In genomic region chr21:40386301-40386911, GRCh38 we compare ENCODE assay signal across 8 cellular contexts.
DNase-seq lines count a peak whose midpoint lies in the region; ATAC-seq and TF ChIP-seq lines count a peak whose summit lies in the region.

No MANE protein-coding gene starts in this region.

- no peaks in the 10 kb centered on the region for H3K4me1 Mint-ChIP-seq in activated naive CD4-positive, alpha-beta T cell treated with anti-CD3 and anti-CD28 coated beads for 36 hours (ENCODE audit: low read depth)

- H3K4me3 Mint-ChIP-seq in activated naive CD4-positive, alpha-beta T cell treated with anti-CD3 and anti-CD28 coated beads for 36 hours = no peak overlapping the region

- no peaks in the 10 kb centered on the region for H3K9me3 Mint-ChIP-seq in activated naive CD4-positive, alpha-beta T cell treated with anti-CD3 and anti-CD28 coated beads for 36 hours

- in situ Hi-C loops in brain microvascular endothelial cell (cut with HindIII; ENCODE audit: low pct_ligation_motif_present, low sequenced_read_pairs) = no loop called here

- H3K27ac ChIP-seq in brain microvascular endothelial cell (no peak overlapping the region), substantia nigra (ENCODE audit: low read depth, low read length, poor library complexity, severe bottlenecking) (no peak overlapping the region)

- H3K36me3 ChIP-seq in brain microvascular endothelial cell (replicated peaks) = no peaks in the 10 kb centered on the region

- intact Hi-C loops in activated naive CD4-positive, alpha-beta T cell treated with anti-CD3 and anti-CD28 coated beads for 36 hours (cut with micrococcal nuclease) = loop anchor here (2.0 kb wide), 1 partner anchor 242 kb away; no protein-coding TSS in a partner anchor

- no peaks in the 10 kb centered on the region for H3K36me3 Mint-ChIP-seq in activated naive CD4-positive, alpha-beta T cell treated with anti-CD3 and anti-CD28 coated beads for 36 hours (ENCODE audit: low read depth)

- H3K4me3 ChIP-seq in brain microvascular endothelial cell (ENCODE audit: low read depth, low read length) = no peak overlapping the region

- CTCF ChIA-PET in activated naive CD4-positive, alpha-beta T cell treated with anti-CD3 and anti-CD28 coated beads for 36 hours (lab: Charles Lee) = interaction anchor here (0.6 to 2.2 kb wide), 6 partner anchors 16 to 588 kb away, joined by 3 to 10 read pairs (median 3); no protein-coding TSS in a partner anchor

- peak; percentile 53 for DNase-seq in activated naive CD4-positive, alpha-beta T cell treated with anti-CD3 and anti-CD28 coated beads for 36 hours
- DNase-seq in activated naive CD4-positive, alpha-beta T cell (lab: John Stamatoyannopoulos, UW) = no peak
- DNase-seq in NCI-H774 (lab: John Stamatoyannopoulos, UW) (peak; percentile 74), brain microvascular endothelial cell (no peak), left kidney (ENCODE audit: low read depth, low spot score) (peak; percentile 73), substantia nigra (lab: John Stamatoyannopoulos, UW) (peak in 35 of 49 donors; percentile 2 to 62 (median 26)), NCI-H2227 (lab: John Stamatoyannopoulos, UW; ENCODE audit: unreplicated experiment) (no peak)

- no peak overlapping the region for H3K27ac Mint-ChIP-seq in activated naive CD4-positive, alpha-beta T cell treated with anti-CD3 and anti-CD28 coated beads for 36 hours

- H3K27me3 Mint-ChIP-seq in activated naive CD4-positive, alpha-beta T cell treated with anti-CD3 and anti-CD28 coated beads for 36 hours (ENCODE audit: low read depth) = peaks cover 9% of the 10 kb centered on the region

- no peak for ATAC-seq in GM21515 (IDR thresholded peaks at IDR 0.05; ENCODE audit: unreplicated experiment)

- no peaks in the 10 kb centered on the region for H3K27me3 ChIP-seq in brain microvascular endothelial cell (replicated peaks)

- TF ChIP-seq CTCF in brain microvascular endothelial cell (IDR thresholded peaks at IDR 0.05; ENCODE audit: low read depth, low read length, missing control alignments) = peak; percentile 75

Comparison
In these comparisons a context has a peak if more than half of its experiments do, and no peak if none do; other contexts are left out.
1. DNase-seq: peak in activated naive CD4-positive, alpha-beta T cell treated with anti-CD3 and anti-CD28 coated beads for 36 hours (single experiment), NCI-H774 (single experiment), left kidney (single experiment) and substantia nigra (35 of 49); none in activated naive CD4-positive, alpha-beta T cell (0 of 4), brain microvascular endothelial cell (single experiment) and NCI-H2227 (single experiment).